ENCODE assay signal across 18 cellular contexts in genomic region chr12:100899301-100899700, GRCh38.
DNase-seq lines count a peak whose midpoint lies in the region; ATAC-seq and TF ChIP-seq lines count a peak whose summit lies in the region.
"Had no signal": no experiment of that assay in that cellular context is flagged by ENCODE, and none has a peak within 500 bp of the region (broad histone marks: within the 10 kb centered on the region; RNA-seq: fewer than 3 reads in every experiment).

No MANE protein-coding gene starts in this region.

- peaks cover 8 to 28% of the 10 kb centered on the region in 2 donors for H3K9me3 Mint-ChIP-seq in effector memory CD8-positive, alpha-beta T cell
- H3K9me3 Mint-ChIP-seq: H9 had no signal

- DNase-seq in ELR (ENCODE audit: low read depth) (peak; percentile 7), NCI-H69 (lab: John Stamatoyannopoulos, UW) (peak; percentile 12), WERI-Rb-1 (peak; percentile 37), osteoblast (ENCODE audit: insufficient read length, low spot score, missing footprints) (peak; percentile 60), NCI-H2171 (lab: John Stamatoyannopoulos, UW) (no peak)
- DNase-seq in effector memory CD8-positive, alpha-beta T cell = no peak
- DNase-seq: BE2C; CD4-positive, alpha-beta memory T cell; DMS79; EL; GF-D8; GOT3; H9 had no signal

- no peaks in the 10 kb centered on the region for H3K27me3 Mint-ChIP-seq in effector memory CD8-positive, alpha-beta T cell
- H3K27me3 Mint-ChIP-seq: CD4-positive, alpha-beta memory T cell had no signal

- H3K79me2 ChIP-seq in osteoblast (ENCODE audit: insufficient read depth, low read length) = no peaks in the 10 kb centered on the region

- H4K20me1 ChIP-seq in osteoblast (ENCODE audit: insufficient read depth, low read length) = no peaks in the 10 kb centered on the region

- TF ChIP-seq CTCF in WERI-Rb-1 (IDR thresholded peaks at IDR 0.05; ENCODE audit: low read depth, low read length) (no peak), osteoblast (IDR thresholded peaks at IDR 0.05; ENCODE audit: extremely low read depth, low read depth, low read length) (no peak)

- H3K27ac Mint-ChIP-seq in effector memory CD8-positive, alpha-beta T cell = no peak overlapping the region
- H3K27ac Mint-ChIP-seq: CD4-positive, alpha-beta memory T cell; H9 had no signal

- H3K4me3 ChIP-seq in WERI-Rb-1 (ENCODE audit: low read depth, low read length) (no peak overlapping the region), osteoblast (ENCODE audit: insufficient read depth, low read length) (no peak overlapping the region)
- H3K4me3 ChIP-seq: A549 had no signal

- no peak overlapping the region for H3K4me3 Mint-ChIP-seq in effector memory CD8-positive, alpha-beta T cell
- H3K4me3 Mint-ChIP-seq: CD4-positive, alpha-beta memory T cell; H9; IgD-negative memory B cell had no signal

- H3K36me3 ChIP-seq in WERI-Rb-1 (no peaks in the 10 kb centered on the region), osteoblast (ENCODE audit: insufficient read depth, low read length) (no peaks in the 10 kb centered on the region)
- H3K36me3 ChIP-seq: BE2C had no signal

- ATAC-seq in HG03095 (IDR thresholded peaks at IDR 0.05; ENCODE audit: unreplicated experiment) = no peak
- ATAC-seq in effector memory CD8-positive, alpha-beta T cell (replicated peaks) = no peak
- ATAC-seq in GM21515 (IDR thresholded peaks at IDR 0.05; ENCODE audit: unreplicated experiment) = no peak
- ATAC-seq: A549 had no signal

- H3K27ac ChIP-seq in WERI-Rb-1 (no peak overlapping the region), osteoblast (ENCODE audit: low read depth, low read length) (no peak overlapping the region)
- H3K27ac ChIP-seq: A549, C4-2B had no signal

- no peak overlapping the region for H3K4me2 ChIP-seq in osteoblast (ENCODE audit: insufficient read depth, low read length)
- H3K4me2 ChIP-seq: A549 had no signal

- no peaks in the 10 kb centered on the region for H3K4me1 Mint-ChIP-seq in effector memory CD8-positive, alpha-beta T cell (ENCODE audit: low read depth in 2 of 2)
- H3K4me1 Mint-ChIP-seq: CD4-positive, alpha-beta memory T cell; H9; IgD-negative memory B cell had no signal

- H3K9me3 ChIP-seq in WERI-Rb-1 (ENCODE audit: severe bottlenecking) (no peaks in the 10 kb centered on the region), osteoblast (ENCODE audit: low read depth, low read length) (no peaks in the 10 kb centered on the region)
- H3K9me3 ChIP-seq: A549 had no signal

- no peaks in the 10 kb centered on the region for H3K36me3 Mint-ChIP-seq in effector memory CD8-positive, alpha-beta T cell (ENCODE audit: insufficient read depth)
- H3K36me3 Mint-ChIP-seq: CD4-positive, alpha-beta memory T cell; IgD-negative memory B cell had no signal

- H3K4me1 ChIP-seq in osteoblast (ENCODE audit: insufficient read depth, low read length) = no peaks in the 10 kb centered on the region
- H3K4me1 ChIP-seq: A549, BE2C had no signal

- H2AFZ ChIP-seq in osteoblast (ENCODE audit: low read length) = no peak overlapping the region

- H3K27me3 ChIP-seq in WERI-Rb-1 (ENCODE audit: insufficient read depth, low read depth, severe bottlenecking) (no peaks in the 10 kb centered on the region), osteoblast (ENCODE audit: insufficient read depth, low read length) (no peaks in the 10 kb centered on the region)
- H3K27me3 ChIP-seq: BE2C had no signal

Comparison
In these comparisons a context has a peak if more than half of its experiments do, and no peak if none do; other contexts are left out.
1. DNase-seq: peak in ELR (single experiment), NCI-H69 (single experiment), WERI-Rb-1 (single experiment) and osteoblast (single experiment); none in effector memory CD8-positive, alpha-beta T cell (0 of 3) and NCI-H2171 (single experiment).